Comparison of ENCODE assay signal across 8 cellular contexts in genomic region chr7:99580778-99581332, GRCh38. TPM values are rescaled to one million over a fixed set of nuclear protein-coding genes. Genes with fewer than 3 reads are reported as not detected.
DNase-seq lines count a peak whose midpoint lies in the region; ATAC-seq and TF ChIP-seq lines count a peak whose summit lies in the region.
"Not testable (repeated sequence)": the region's sequence is repeated elsewhere in the genome, so short reads cannot be mapped to it uniquely, and the experiment has no call there.

No MANE protein-coding gene starts in this region.

- H3K9me3 ChIP-seq in CD4-positive, CD25-positive, alpha-beta regulatory T cell (ENCODE audit: control insufficient read depth in 2 of 2, low read length in 2 of 2); OCI-LY3 (ENCODE audit: insufficient read depth, low read length); parathyroid adenoma (ENCODE audit: control insufficient read depth, low read length); testis: not testable (repeated sequence)

- intact Hi-C loops in activated T-helper 1 cell treated with anti-CD3 and anti-CD28 coated beads, Interleukin-12 subunit alpha, Interleukin-12 subunit beta, Interleukin-2, Interleukin-4 antibody, amounts not matched to agents 30 ng/mL and 10 ng/mL and 1 ng/mL, durations not matched to agents 14 hours and 24 hours and 36 hours (cut with micrococcal nuclease); testis (cut with DNase I; ENCODE audit: low total_unique reads): not testable (repeated sequence)

- H3K79me2 ChIP-seq in OCI-LY3 (ENCODE audit: low read length), result not testable (repeated sequence)
- peaks cover 10% of the 10 kb centered on the region for H3K79me2 ChIP-seq in parathyroid adenoma

- not testable (repeated sequence) for H3K9ac ChIP-seq in OCI-LY3 (ENCODE audit: low read length); parathyroid adenoma

- ATAC-seq in CD4-positive, CD25-positive, alpha-beta regulatory T cell (ENCODE audit: low read depth in 2 of 2); memory B cell (ENCODE audit: low read depth): not testable (repeated sequence)

- not testable (repeated sequence) for H3K27me3 Mint-ChIP-seq in CD4-positive, CD25-positive, alpha-beta regulatory T cell; activated T-helper 1 cell treated with anti-CD3 and anti-CD28 coated beads, Interleukin-12 subunit alpha, Interleukin-12 subunit beta, Interleukin-2, Interleukin-4 antibody, amounts not matched to agents 30 ng/mL and 10 ng/mL and 1 ng/mL, durations not matched to agents 14 hours and 24 hours and 36 hours (ENCODE audit: insufficient read depth); glutamatergic neuron (ENCODE audit: unreplicated experiment); memory B cell

- H3K9me3 Mint-ChIP-seq in CD4-positive, CD25-positive, alpha-beta regulatory T cell; activated T-helper 1 cell treated with anti-CD3 and anti-CD28 coated beads, Interleukin-12 subunit alpha, Interleukin-12 subunit beta, Interleukin-2, Interleukin-4 antibody, amounts not matched to agents 30 ng/mL and 10 ng/mL and 1 ng/mL, durations not matched to agents 14 hours and 24 hours and 36 hours; glutamatergic neuron (ENCODE audit: unreplicated experiment); memory B cell: not testable (repeated sequence)

- peaks cover 14% of the 10 kb centered on the region for H3K4me1 ChIP-seq in CD4-positive, CD25-positive, alpha-beta regulatory T cell (ENCODE audit: control insufficient read depth, insufficient read depth, low read length, poor library complexity, severe bottlenecking)
- H3K4me1 ChIP-seq in OCI-LY3 (ENCODE audit: low read length); parathyroid adenoma; testis: not testable (repeated sequence)

- peaks cover 0 to 21% (median 13%) of the 10 kb centered on the region in 4 donors for H3K4me1 Mint-ChIP-seq in CD4-positive, CD25-positive, alpha-beta regulatory T cell
- peaks cover 10% of the 10 kb centered on the region for H3K4me1 Mint-ChIP-seq in activated T-helper 1 cell treated with anti-CD3 and anti-CD28 coated beads, Interleukin-12 subunit alpha, Interleukin-12 subunit beta, Interleukin-2, Interleukin-4 antibody, amounts not matched to agents 30 ng/mL and 10 ng/mL and 1 ng/mL, durations not matched to agents 14 hours and 24 hours and 36 hours (ENCODE audit: low read depth)
- not testable (repeated sequence) for H3K4me1 Mint-ChIP-seq in glutamatergic neuron (ENCODE audit: low read depth, unreplicated experiment)
- peaks cover 23% of the 10 kb centered on the region for H3K4me1 Mint-ChIP-seq in memory B cell

- peak overlapping the region; percentile 77 for H3K4me3 ChIP-seq in CD4-positive, CD25-positive, alpha-beta regulatory T cell (ENCODE audit: low read depth, low read length)
- H3K4me3 ChIP-seq in OCI-LY3 (ENCODE audit: low read length) (peak overlapping the region; percentile 43; the same call in 1 of the 2 replicates), choroid plexus epithelial cell (ENCODE audit: low read depth, low read length) (peak overlapping the region; percentile 62), parathyroid adenoma (ENCODE audit: low read depth, low read length) (peak overlapping the region; percentile 39), testis (peak overlapping the region; percentile 49 to 67)

- not testable (repeated sequence) for H3K36me3 Mint-ChIP-seq in CD4-positive, CD25-positive, alpha-beta regulatory T cell; activated T-helper 1 cell treated with anti-CD3 and anti-CD28 coated beads, Interleukin-12 subunit alpha, Interleukin-12 subunit beta, Interleukin-2, Interleukin-4 antibody, amounts not matched to agents 30 ng/mL and 10 ng/mL and 1 ng/mL, durations not matched to agents 14 hours and 24 hours and 36 hours (ENCODE audit: low read depth); glutamatergic neuron (ENCODE audit: unreplicated experiment); memory B cell

- H3K36me3 ChIP-seq in CD4-positive, CD25-positive, alpha-beta regulatory T cell (ENCODE audit: control insufficient read depth, insufficient read depth, low read length); OCI-LY3 (replicated peaks; ENCODE audit: low read depth, low read length); parathyroid adenoma (ENCODE audit: control insufficient read depth, insufficient read depth, low read length); testis (ENCODE audit: low read depth, missing control alignments): not testable (repeated sequence)

- H4K20me1 ChIP-seq in OCI-LY3 (ENCODE audit: insufficient read depth, low read length), result not testable (repeated sequence)

- TF ChIP-seq CTCF in OCI-LY3 (IDR thresholded peaks at IDR 0.05; ENCODE audit: low read depth, low read length); choroid plexus epithelial cell (conservative IDR thresholded peaks at IDR 0.05; ENCODE audit: low read depth, low read length); glutamatergic neuron (IDR thresholded peaks at IDR 0.05; ENCODE audit: partially characterized antibody, unreplicated experiment); parathyroid adenoma (IDR thresholded peaks at IDR 0.05); testis (IDR thresholded peaks at IDR 0.05): not testable (repeated sequence)

- H3K4me3 Mint-ChIP-seq in CD4-positive, CD25-positive, alpha-beta regulatory T cell, result peak overlapping the region; percentile 78 to 92 (median 91)
- H3K4me3 Mint-ChIP-seq in activated T-helper 1 cell treated with anti-CD3 and anti-CD28 coated beads, Interleukin-12 subunit alpha, Interleukin-12 subunit beta, Interleukin-2, Interleukin-4 antibody, amounts not matched to agents 30 ng/mL and 10 ng/mL and 1 ng/mL, durations not matched to agents 14 hours and 24 hours and 36 hours, result peak overlapping the region; percentile 83
- H3K4me3 Mint-ChIP-seq in glutamatergic neuron (ENCODE audit: unreplicated experiment) (peak overlapping the region; percentile 94), memory B cell (peak overlapping the region; percentile 89)

- H2AFZ ChIP-seq in OCI-LY3 (ENCODE audit: low read depth, low read length), result not testable (repeated sequence)
- H2AFZ ChIP-seq in parathyroid adenoma, result peak overlapping the region; percentile 89

- not testable (repeated sequence) for TF ChIP-seq POLR2A in testis (IDR thresholded peaks at IDR 0.05)

- DNase-seq in CD4-positive, CD25-positive, alpha-beta regulatory T cell; activated T-helper 1 cell treated with anti-CD3 and anti-CD28 coated beads, Interleukin-12 subunit alpha, Interleukin-12 subunit beta, Interleukin-2, Interleukin-4 antibody, amounts not matched to agents 30 ng/mL and 10 ng/mL and 1 ng/mL, durations not matched to agents 14 hours and 24 hours and 36 hours (ENCODE audit: low spot score); choroid plexus epithelial cell (ENCODE audit: low read depth); glutamatergic neuron; memory B cell (ENCODE audit: low spot score in 2 of 2); testis: not testable (repeated sequence)

- H3K27ac ChIP-seq in CD4-positive, CD25-positive, alpha-beta regulatory T cell (ENCODE audit: insufficient read depth, low read length, poor library complexity, severe bottlenecking); OCI-LY3 (ENCODE audit: low read length); parathyroid adenoma; testis: not testable (repeated sequence)

- H3K4me2 ChIP-seq in OCI-LY3 (ENCODE audit: low read length) (peak overlapping the region; percentile 24; the same call in 1 of the 2 replicates), parathyroid adenoma (ENCODE audit: low read length) (peak overlapping the region; percentile 52)

- H3K27ac Mint-ChIP-seq in CD4-positive, CD25-positive, alpha-beta regulatory T cell, result peak overlapping the region; percentile 84 to 97 (median 89)
- H3K27ac Mint-ChIP-seq in activated T-helper 1 cell treated with anti-CD3 and anti-CD28 coated beads, Interleukin-12 subunit alpha, Interleukin-12 subunit beta, Interleukin-2, Interleukin-4 antibody, amounts not matched to agents 30 ng/mL and 10 ng/mL and 1 ng/mL, durations not matched to agents 14 hours and 24 hours and 36 hours; memory B cell: not testable (repeated sequence)
- H3K27ac Mint-ChIP-seq in glutamatergic neuron (ENCODE audit: unreplicated experiment), result peak overlapping the region; percentile 89

- H3K27me3 ChIP-seq in CD4-positive, CD25-positive, alpha-beta regulatory T cell (ENCODE audit: control insufficient read depth, insufficient read depth, low read length); OCI-LY3 (ENCODE audit: low read depth, low read length); parathyroid adenoma (ENCODE audit: control insufficient read depth, insufficient read depth, low read length); testis: not testable (repeated sequence)

- WGBS in testis, 2 donors, result 41 to 45% methylated on average over 4 of the region's 4 CpGs

RNA-seq across cellular contexts. Expression of gene TMEM225B, which starts 17.2 kb away (rescaled TPM):
- 1.1 TPM for total RNA-seq in CD4-positive, CD25-positive, alpha-beta regulatory T cell
- 1 to 10 TPM in 2 of 4 donors, under 1 TPM in 2; 0.67 to 2.3 (median 1.00) TPM for polyA plus RNA-seq in CD4-positive, CD25-positive, alpha-beta regulatory T cell
- total RNA-seq in activated T-helper 1 cell treated with anti-CD3 and anti-CD28 coated beads, Interleukin-12 subunit alpha, Interleukin-12 subunit beta, Interleukin-2, Interleukin-4 antibody, amounts not matched to agents 30 ng/mL and 10 ng/mL and 1 ng/mL, durations not matched to agents 14 hours and 24 hours and 36 hours, result 0.60 and 0.64 TPM in 2 replicates
- total RNA-seq in glutamatergic neuron (ENCODE audit: unreplicated experiment) (0.66 TPM), testis (10 to 100 TPM; 57.0 to 62.1 TPM)
- 406 TPM for polyA plus RNA-seq in testis (ENCODE audit: insufficient read depth, low read depth, low replicate concordance)

RNA-seq across cellular contexts. Expression of gene ZNF655, which starts 22.4 kb away (rescaled TPM):
- total RNA-seq in CD4-positive, CD25-positive, alpha-beta regulatory T cell, result 148 TPM
- polyA plus RNA-seq in CD4-positive, CD25-positive, alpha-beta regulatory T cell, result 100 to 1,000 TPM in 1 of 4 donors, 10 to 100 TPM in 3; 89.9 to 121 (median 95.5) TPM
- 77.9 and 79.9 TPM in 2 replicates for total RNA-seq in activated T-helper 1 cell treated with anti-CD3 and anti-CD28 coated beads, Interleukin-12 subunit alpha, Interleukin-12 subunit beta, Interleukin-2, Interleukin-4 antibody, amounts not matched to agents 30 ng/mL and 10 ng/mL and 1 ng/mL, durations not matched to agents 14 hours and 24 hours and 36 hours
- total RNA-seq in glutamatergic neuron (ENCODE audit: unreplicated experiment), result 74.0 TPM
- total RNA-seq in testis, result 100 to 1,000 TPM; 120 to 149 TPM
- 45.9 TPM for polyA plus RNA-seq in testis (ENCODE audit: insufficient read depth, low read depth, low replicate concordance)

RNA-seq across cellular contexts. Expression of gene FAM200A, which starts 28.9 kb away (rescaled TPM):
- total RNA-seq in CD4-positive, CD25-positive, alpha-beta regulatory T cell, result 3.1 TPM
- polyA plus RNA-seq in CD4-positive, CD25-positive, alpha-beta regulatory T cell, result 10 to 100 TPM in 1 of 4 donors, 1 to 10 TPM in 3; 3.6 to 10.8 (median 5.2) TPM
- 4.7 and 5.2 TPM in 2 replicates for total RNA-seq in activated T-helper 1 cell treated with anti-CD3 and anti-CD28 coated beads, Interleukin-12 subunit alpha, Interleukin-12 subunit beta, Interleukin-2, Interleukin-4 antibody, amounts not matched to agents 30 ng/mL and 10 ng/mL and 1 ng/mL, durations not matched to agents 14 hours and 24 hours and 36 hours
- total RNA-seq in glutamatergic neuron (ENCODE audit: unreplicated experiment) (8.1 TPM), testis (10 to 100 TPM in 1 of 2 donors, 1 to 10 TPM in 1; 9.2 to 11.5 TPM)
- polyA plus RNA-seq in testis (ENCODE audit: insufficient read depth, low read depth, low replicate concordance), result 11.4 TPM

RNA-seq across cellular contexts. Expression of gene ZSCAN25, which starts 35.9 kb away (rescaled TPM):
- total RNA-seq in CD4-positive, CD25-positive, alpha-beta regulatory T cell, result 47.3 TPM
- 10 to 100 TPM in 3 of 4 donors, 1 to 10 TPM in 1; 9.9 to 20.4 (median 14.0) TPM for polyA plus RNA-seq in CD4-positive, CD25-positive, alpha-beta regulatory T cell
- total RNA-seq in activated T-helper 1 cell treated with anti-CD3 and anti-CD28 coated beads, Interleukin-12 subunit alpha, Interleukin-12 subunit beta, Interleukin-2, Interleukin-4 antibody, amounts not matched to agents 30 ng/mL and 10 ng/mL and 1 ng/mL, durations not matched to agents 14 hours and 24 hours and 36 hours, result 31.5 and 32.9 TPM in 2 replicates
- 26.6 TPM for total RNA-seq in glutamatergic neuron (ENCODE audit: unreplicated experiment)
- total RNA-seq in testis, result 10 to 100 TPM; 31.0 to 36.0 TPM
- polyA plus RNA-seq in testis (ENCODE audit: insufficient read depth, low read depth, low replicate concordance), result 14.1 TPM

Comparison
In these comparisons a context has a peak if more than half of its experiments do, and no peak if none do; other contexts are left out.
1. RNA of gene TMEM225B, which starts 17.2 kb away (total RNA-seq): 57.0 to 62.1 TPM in testis; 1.1 TPM in CD4-positive, CD25-positive, alpha-beta regulatory T cell (single experiment), 0.66 TPM in glutamatergic neuron (single experiment) and 0.60 to 0.64 TPM in activated T-helper 1 cell treated with anti-CD3 and anti-CD28 coated beads, Interleukin-12 subunit alpha, Interleukin-12 subunit beta, Interleukin-2, Interleukin-4 antibody, amounts not matched to agents 30 ng/mL and 10 ng/mL and 1 ng/mL, durations not matched to agents 14 hours and 24 hours and 36 hours; every median in the first group is over 10 times any median in the second.
2. Peak in every context shown above with its lines, with median percentiles within 50 percentile points of each other: H3K4me3 ChIP-seq and H3K4me3 Mint-ChIP-seq.